Comparison of ENCODE assay signal across 2 cellular contexts in genomic region chr20:11905460-11906150, GRCh38.
TF ChIP-seq lines count a peak whose summit lies in the region.

No MANE protein-coding gene starts in this region.

TF ChIP-seq in HepG2, 621 proteins besides CTCF, POLR2A, EP300 and RAD21 (continued from another document):
- TF ChIP-seq PREB (CRISPR knock-in tag; IDR thresholded peaks at IDR 0.05) (no peak), ZBTB33 (CRISPR knock-in tag; IDR thresholded peaks at IDR 0.05) (peak; percentile 83), MAFF (IDR thresholded peaks at IDR 0.05; ENCODE audit: low read depth, low read length) (0 out of 2 replicates have a peak, but pooled peaks have one; percentile 13)
TF ChIP-seq in HepG2: peak in this region for 3.

TF ChIP-seq in neural cell, 6 proteins besides CTCF, POLR2A, EP300 and RAD21 (continued from another document):
- TF ChIP-seq REST (IDR thresholded peaks at IDR 0.05; ENCODE audit: borderline replicate concordance) (no peak), MXI1 (conservative IDR thresholded peaks at IDR 0.05; ENCODE audit: poor library complexity, severe bottlenecking) (no peak), POLR2AphosphoS5 (IDR thresholded peaks at IDR 0.05) (no peak)
